ENCODE assay signal across 8 cellular contexts in the genomic region with DNA sequence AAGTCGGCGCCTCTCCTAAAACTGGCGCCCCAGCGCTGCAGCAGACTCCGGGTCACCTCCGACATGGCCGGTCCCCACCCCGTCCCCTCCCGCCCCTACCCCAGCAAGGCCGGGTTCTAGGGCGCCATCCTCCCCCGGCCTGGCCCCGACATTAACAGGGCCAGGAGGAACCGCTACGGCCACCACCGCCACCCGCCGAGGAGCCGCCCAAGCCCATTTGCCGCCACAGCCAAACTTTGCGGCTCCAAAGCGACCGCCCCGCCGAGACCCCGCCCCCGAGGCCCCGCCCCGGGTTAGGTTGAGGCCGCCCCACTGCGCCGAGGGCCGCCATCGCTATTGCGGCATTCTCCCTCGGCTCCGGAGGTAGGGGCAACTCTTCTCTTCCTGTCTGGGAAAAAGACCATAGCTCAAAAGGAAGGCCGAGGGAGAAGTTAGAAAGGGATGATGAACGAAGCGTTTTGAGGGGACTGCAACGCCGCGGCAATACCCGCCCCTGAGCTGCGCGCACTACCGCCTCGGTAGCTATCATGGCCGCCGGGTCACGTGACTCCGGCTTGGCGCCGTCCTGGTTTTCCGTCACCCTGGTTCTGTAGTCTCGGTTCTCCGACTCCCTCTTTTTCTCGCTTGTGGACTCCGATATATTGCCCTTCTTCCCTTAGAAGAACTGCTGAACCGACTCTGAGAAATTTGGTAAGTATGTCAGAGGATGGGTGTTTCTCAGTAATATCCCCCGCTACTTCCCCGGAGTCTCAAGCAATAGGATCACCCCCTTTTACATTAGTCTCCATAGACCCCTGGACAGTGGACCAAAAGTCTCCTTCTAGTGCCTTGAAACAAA. TPM values are rescaled to one million over a fixed set of nuclear protein-coding genes. Genes with fewer than 3 reads are reported as not detected.
A peak's percentile ranks its signal among the peaks of the same experiment; 100 is the strongest.
DNase-seq lines count a peak whose midpoint lies in the region; ATAC-seq and TF ChIP-seq lines count a peak whose summit lies in the region.

A gene with protein sequence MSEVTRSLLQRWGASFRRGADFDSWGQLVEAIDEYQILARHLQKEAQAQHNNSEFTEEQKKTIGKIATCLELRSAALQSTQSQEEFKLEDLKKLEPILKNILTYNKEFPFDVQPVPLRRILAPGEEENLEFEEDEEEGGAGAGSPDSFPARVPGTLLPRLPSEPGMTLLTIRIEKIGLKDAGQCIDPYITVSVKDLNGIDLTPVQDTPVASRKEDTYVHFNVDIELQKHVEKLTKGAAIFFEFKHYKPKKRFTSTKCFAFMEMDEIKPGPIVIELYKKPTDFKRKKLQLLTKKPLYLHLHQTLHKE (minus strand): TSS at position 239 of the 838 bp plus-strand sequence. CDS start 174 bp downstream, at position 65.
A gene with protein sequence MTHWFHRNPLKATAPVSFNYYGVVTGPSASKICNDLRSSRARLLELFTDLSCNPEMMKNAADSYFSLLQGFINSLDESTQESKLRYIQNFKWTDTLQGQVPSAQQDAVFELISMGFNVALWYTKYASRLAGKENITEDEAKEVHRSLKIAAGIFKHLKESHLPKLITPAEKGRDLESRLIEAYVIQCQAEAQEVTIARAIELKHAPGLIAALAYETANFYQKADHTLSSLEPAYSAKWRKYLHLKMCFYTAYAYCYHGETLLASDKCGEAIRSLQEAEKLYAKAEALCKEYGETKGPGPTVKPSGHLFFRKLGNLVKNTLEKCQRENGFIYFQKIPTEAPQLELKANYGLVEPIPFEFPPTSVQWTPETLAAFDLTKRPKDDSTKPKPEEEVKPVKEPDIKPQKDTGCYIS (plus strand): TSS at position 312 of the 838 bp plus-strand sequence. CDS start 3,136 bp downstream, outside the sequence.

- no peak for TF ChIP-seq CTCF in heart right ventricle (IDR thresholded peaks at IDR 0.05)
- peak in 1 of 4 experiments; percentile 6 for TF ChIP-seq CTCF in prostate gland (IDR thresholded peaks at IDR 0.05)

- WGBS in heart right ventricle, 2 donors: 2 to 6% methylated on average over 50 to 56 of the region's 62 CpGs
- WGBS in prostate gland: under 1% methylated on average over 47 of the region's 62 CpGs

- H3K36me3 ChIP-seq in heart right ventricle (peaks cover 0 to 30% (median 15%) of the 10 kb centered on the region in 9 donors), prostate gland (no peaks in the 10 kb centered on the region)

- H3K27me3 ChIP-seq in heart right ventricle (no peaks in the 10 kb centered on the region), prostate gland (replicated peaks; ENCODE audit: insufficient read depth) (no peaks in the 10 kb centered on the region)

- DNase-seq in NCI-H1694 (lab: John Stamatoyannopoulos, UW) (peak; percentile 81), amniotic epithelial cell (ENCODE audit: low read depth) (peak; percentile 71), heart right ventricle (peak; percentile 96 to 97), prostate gland (ENCODE audit: low spot score) (peak; percentile 93), ureter (ENCODE audit: low spot score) (peak; percentile 96)

- peaks cover 0 to 40% (median 28%) of the 10 kb centered on the region in 9 donors for H3K4me1 ChIP-seq in heart right ventricle
- H3K4me1 ChIP-seq in prostate gland (replicated peaks): no peaks in the 10 kb centered on the region

- TF ChIP-seq POLR2A in GM15510 (IDR thresholded peaks at IDR 0.05; ENCODE audit: borderline replicate concordance, extremely low read depth, insufficient read length) (peak; percentile 41), prostate gland (IDR thresholded peaks at IDR 0.05) (peak; percentile 57)

- H3K4me3 ChIP-seq in heart right ventricle (peak within 1 kb of the TSS; percentile 57 to 97 (median 90)), prostate gland (peak within 1 kb of the TSS; percentile 49 to 64)

- intact Hi-C loops in T-helper 1 cell treated with Interleukin-12 subunit alpha and Interleukin-12 subunit beta and Interleukin-4 antibody, amounts not matched to agents 30 ng/mL and 1 ng/mL, for 36 hours (cut with micrococcal nuclease): loop anchor here (1.0 to 10.0 kb wide), 17 partner anchors 68 to 1912 kb away; a partner anchor contains a TSS
- intact Hi-C loops in heart right ventricle (cut with DNase I) (loop anchor here in 5 of 10 donors (1.0 to 10.0 kb wide), 4 partner anchors 68 to 248 kb away; no protein-coding TSS in a partner anchor), prostate gland (cut with DNase I) (loop anchor here (1.0 to 5.0 kb wide), 2 partner anchors 45 to 68 kb away; no protein-coding TSS in a partner anchor)

- ATAC-seq in HG02885 (IDR thresholded peaks at IDR 0.05; ENCODE audit: poor library complexity, unreplicated experiment) (peak; percentile 84), heart right ventricle (peak; percentile 94 to 97 (median 96))

- H3K27ac ChIP-seq in heart right ventricle: peak within 1 kb of the TSS; percentile 92 to 99 (median 94)
- peak within 1 kb of the TSS; percentile 98 for H3K27ac ChIP-seq in prostate gland

- H3K9me3 ChIP-seq in heart right ventricle (no peaks in the 10 kb centered on the region), prostate gland (no peaks in the 10 kb centered on the region)

RNA-seq across cellular contexts. Expression of the first gene that starts in this region (rescaled TPM):
- total RNA-seq in T-helper 1 cell treated with Interleukin-12 subunit alpha and Interleukin-12 subunit beta and Interleukin-4 antibody, amounts not matched to agents 30 ng/mL and 1 ng/mL, for 36 hours: 53.6 and 57.2 TPM in 2 replicates
- total RNA-seq in heart right ventricle (10 to 100 TPM; 37.4 to 68.4 (median 47.0) TPM), prostate gland (10 to 100 TPM; 36.7 to 61.4 TPM), ureter (56.5 TPM)
- polyA plus RNA-seq in heart right ventricle: 10 to 100 TPM; 29.5 to 37.1 TPM

RNA-seq across cellular contexts. Expression of the second gene that starts in this region (rescaled TPM):
- 47.6 and 53.0 TPM in 2 replicates for total RNA-seq in T-helper 1 cell treated with Interleukin-12 subunit alpha and Interleukin-12 subunit beta and Interleukin-4 antibody, amounts not matched to agents 30 ng/mL and 1 ng/mL, for 36 hours
- 10 to 100 TPM; 26.5 to 40.5 (median 34.5) TPM for total RNA-seq in heart right ventricle
- 10 to 100 TPM in 1 of 2 donors, 1 to 10 TPM in 1; 8.9 to 11.7 TPM for polyA plus RNA-seq in heart right ventricle
- total RNA-seq in prostate gland: 10 to 100 TPM; 39.8 to 41.8 TPM
- total RNA-seq in ureter: 55.4 TPM

Comparison
In these comparisons a context has a peak if more than half of its experiments do, and no peak if none do; other contexts are left out.
1. Peak in every context shown above with its lines: DNase-seq, ATAC-seq, H3K4me3 ChIP-seq and H3K27ac ChIP-seq.